ENCODE assay signal across 9 cellular contexts in the genomic region with DNA sequence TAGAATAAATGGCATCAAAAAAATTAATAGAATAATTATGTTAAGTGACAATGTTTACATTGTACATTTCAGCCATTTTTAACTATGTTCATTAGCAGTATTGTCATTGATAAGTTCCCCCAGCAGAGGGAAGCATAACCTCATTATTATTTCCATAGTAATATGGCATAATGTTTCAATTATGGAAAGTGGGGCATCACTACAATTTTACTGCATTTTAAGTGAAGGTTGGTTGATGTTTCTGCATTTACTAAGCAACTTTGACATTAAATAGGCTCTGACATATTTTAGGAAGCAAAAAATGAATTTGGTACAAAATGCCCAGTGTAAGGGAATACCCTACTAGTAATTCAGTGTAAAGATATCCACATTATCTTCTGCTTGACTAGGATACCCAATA.
DNase-seq lines count a peak whose midpoint lies in the region; ATAC-seq, FAIRE-seq and TF ChIP-seq lines count a peak whose summit lies in the region.
"Had no signal": no experiment of that assay in that cellular context is flagged by ENCODE, and none has a peak within 500 bp of the region (broad histone marks: within the 10 kb centered on the region; RNA-seq: fewer than 3 reads in every experiment).

No MANE protein-coding gene starts in this region.

- dilution Hi-C loops in endothelial cell of umbilical vein (cut with MboI; ENCODE audit: extremely low pct_ligation_motif_present, low sequenced_read_pairs): no loop called here

- FAIRE-seq in endothelial cell of umbilical vein (lab: Jason Lieb, UNC): no peak

- no TSS peak for BruUV-seq in endothelial cell of umbilical vein (replicated peaks; lab: Mats Ljungman, UMichigan)

- intact Hi-C loops in endothelial cell of umbilical vein (cut with micrococcal nuclease): loop anchor here (1.0 to 10.0 kb wide), 7 partner anchors 40 to 1488 kb away; no protein-coding TSS in a partner anchor
- intact Hi-C loops in activated CD4-positive, alpha-beta memory T cell treated with anti-CD3 and anti-CD28 coated beads for 36 hours (cut with micrococcal nuclease): loop anchor here (1.0 to 5.0 kb wide), 3 partner anchors 212 to 1047 kb away; no protein-coding TSS in a partner anchor

- H3K9me1 ChIP-seq in endothelial cell of umbilical vein (replicated peaks; ENCODE audit: control insufficient read depth, extremely low read depth, insufficient read depth, low read length): no peaks in the 10 kb centered on the region

- H3K79me2 ChIP-seq in endothelial cell of umbilical vein (ENCODE audit: control insufficient read depth, insufficient read depth, low read length): no peaks in the 10 kb centered on the region

- no peaks in the 10 kb centered on the region for H4K20me1 ChIP-seq in endothelial cell of umbilical vein (replicated peaks; ENCODE audit: control insufficient read depth, extremely low read depth, insufficient read depth, low read length)
- H4K20me1 ChIP-seq: BLaER1 treated with 17β-estradiol and CSF1 and Interleukin-3, amounts not matched to agents 10 nM and 100 nM had no signal

- H3K27me3 ChIP-seq in endothelial cell of umbilical vein (ENCODE audit: control insufficient read depth in 2 of 2, insufficient read depth in 2 of 2, low read length in 2 of 2): no peaks in the 10 kb centered on the region
- H3K27me3 ChIP-seq: BLaER1 treated with 17β-estradiol and CSF1 and Interleukin-3, amounts not matched to agents 10 nM and 100 nM had no signal

- H3K27me3 Mint-ChIP-seq in osteocyte (ENCODE audit: unreplicated experiment): no peaks in the 10 kb centered on the region
- no peaks in the 10 kb centered on the region for H3K27me3 Mint-ChIP-seq in activated CD4-positive, alpha-beta memory T cell treated with anti-CD3 and anti-CD28 coated beads for 36 hours

- H3K9me3 ChIP-seq in endothelial cell of umbilical vein (replicated peaks; ENCODE audit: control insufficient read depth, insufficient read depth, low read length): no peaks in the 10 kb centered on the region
- H3K9me3 ChIP-seq: BLaER1 treated with 17β-estradiol and CSF1 and Interleukin-3, amounts not matched to agents 10 nM and 100 nM had no signal

- H3K4me2 ChIP-seq in endothelial cell of umbilical vein (ENCODE audit: insufficient read depth, low read length): no peak overlapping the region
- H3K4me2 ChIP-seq: BLaER1 treated with 17β-estradiol and CSF1 and Interleukin-3, amounts not matched to agents 10 nM and 100 nM had no signal

- ATAC-seq in GM21360 (IDR thresholded peaks at IDR 0.05; ENCODE audit: unreplicated experiment) (peak; percentile 91), HG03469 (IDR thresholded peaks at IDR 0.05; ENCODE audit: unreplicated experiment) (peak; percentile 78)

- H2AFZ ChIP-seq in endothelial cell of umbilical vein (ENCODE audit: low read depth, low read length): no peak overlapping the region

- no peaks in the 10 kb centered on the region for H3K4me1 ChIP-seq in endothelial cell of umbilical vein (ENCODE audit: control insufficient read depth, extremely low read depth, insufficient read depth, low read length)

- H3K27ac Mint-ChIP-seq in osteocyte (ENCODE audit: unreplicated experiment): no peak overlapping the region
- no peak overlapping the region for H3K27ac Mint-ChIP-seq in activated CD4-positive, alpha-beta memory T cell treated with anti-CD3 and anti-CD28 coated beads for 36 hours

- H3K9ac ChIP-seq in endothelial cell of umbilical vein (replicated peaks; ENCODE audit: extremely low read depth, insufficient read depth, low read length): no peak overlapping the region
- H3K9ac ChIP-seq: BLaER1 treated with 17β-estradiol and CSF1 and Interleukin-3, amounts not matched to agents 10 nM and 100 nM had no signal

- no peaks in the 10 kb centered on the region for H3K9me3 Mint-ChIP-seq in osteocyte (ENCODE audit: unreplicated experiment)
- no peaks in the 10 kb centered on the region for H3K9me3 Mint-ChIP-seq in activated CD4-positive, alpha-beta memory T cell treated with anti-CD3 and anti-CD28 coated beads for 36 hours

- H3K4me3 Mint-ChIP-seq in osteocyte (ENCODE audit: unreplicated experiment): no peak overlapping the region
- no peak overlapping the region for H3K4me3 Mint-ChIP-seq in activated CD4-positive, alpha-beta memory T cell treated with anti-CD3 and anti-CD28 coated beads for 36 hours

- no peaks in the 10 kb centered on the region for H3K36me3 ChIP-seq in endothelial cell of umbilical vein (ENCODE audit: control insufficient read depth in 2 of 2, extremely low read depth in 1 of 2, insufficient read depth in 2 of 2, low read length in 2 of 2)
- H3K36me3 ChIP-seq: BLaER1 treated with 17β-estradiol and CSF1 and Interleukin-3, amounts not matched to agents 10 nM and 100 nM had no signal

- no peaks in the 10 kb centered on the region for H3K36me3 Mint-ChIP-seq in osteocyte (ENCODE audit: unreplicated experiment)
- no peaks in the 10 kb centered on the region for H3K36me3 Mint-ChIP-seq in activated CD4-positive, alpha-beta memory T cell treated with anti-CD3 and anti-CD28 coated beads for 36 hours

- CTCF ChIA-PET in endothelial cell of umbilical vein (lab: Charles Lee): interaction anchor here (0.9 to 4.5 kb wide), 3 partner anchors 213 to 1047 kb away, joined by 3 to 42 read pairs (median 25); no protein-coding TSS in a partner anchor
- CTCF ChIA-PET in activated CD4-positive, alpha-beta memory T cell treated with anti-CD3 and anti-CD28 coated beads for 36 hours (lab: Charles Lee): no interaction called here

- POLR2A ChIA-PET in endothelial cell of umbilical vein (lab: Charles Lee): no interaction called here
- POLR2A ChIA-PET in activated CD4-positive, alpha-beta memory T cell treated with anti-CD3 and anti-CD28 coated beads for 36 hours (lab: Charles Lee): no interaction called here

- H3K4me3 ChIP-seq in endothelial cell of umbilical vein (replicated peaks in 1 of 3; ENCODE audit: insufficient read depth in 1 of 3, low read depth in 1 of 3, low read length in 3 of 3): no peak overlapping the region
- H3K4me3 ChIP-seq: BLaER1 treated with 17β-estradiol and CSF1 and Interleukin-3, amounts not matched to agents 10 nM and 100 nM had no signal

- DNase-seq in DMS79 treated with DMSO at 0.1 percent for 48 hours (lab: John Stamatoyannopoulos, UW) (peak; percentile 25), DMS79 (lab: John Stamatoyannopoulos, UW) (no peak), OCI-M1 (lab: John Stamatoyannopoulos, UW) (peak; percentile 79), endothelial cell of umbilical vein (ENCODE audit: low read depth, low spot score) (peak; percentile 55), osteocyte (ENCODE audit: extremely low spot score, unreplicated experiment) (no peak)
- no peak for DNase-seq in activated CD4-positive, alpha-beta memory T cell treated with anti-CD3 and anti-CD28 coated beads for 36 hours

- H3K27ac ChIP-seq in endothelial cell of umbilical vein (ENCODE audit: insufficient read depth, low read depth, low read length): no peak overlapping the region

- TF ChIP-seq CTCF in endothelial cell of umbilical vein (IDR thresholded peaks at IDR 0.05; ENCODE audit: extremely low read depth in 1 of 2, insufficient read depth in 1 of 2, low read depth in 1 of 2, low read length in 2 of 2): peak; percentile 23 to 30
- peak; percentile 73 for TF ChIP-seq CTCF in osteocyte (IDR thresholded peaks at IDR 0.05)

- peaks cover 8% of the 10 kb centered on the region for H3K4me1 Mint-ChIP-seq in osteocyte (ENCODE audit: unreplicated experiment)
- no peaks in the 10 kb centered on the region for H3K4me1 Mint-ChIP-seq in activated CD4-positive, alpha-beta memory T cell treated with anti-CD3 and anti-CD28 coated beads for 36 hours (ENCODE audit: low read depth)

- no peak for TF ChIP-seq POLR2A in endothelial cell of umbilical vein (IDR thresholded peaks at IDR 0.05; ENCODE audit: low read depth, low read length)

TF ChIP-seq in endothelial cell of umbilical vein, 7 proteins besides CTCF, POLR2A, EP300 and RAD21:
- TF ChIP-seq JUN (IDR thresholded peaks at IDR 0.05; ENCODE audit: borderline replicate concordance, insufficient read depth, insufficient read length, low read depth): no peak
- no peak for TF ChIP-seq EZH2 (IDR thresholded peaks at IDR 0.05; ENCODE audit: borderline replicate concordance, low read depth, low read length, severe bottlenecking)
- no peak for TF ChIP-seq MYC (IDR thresholded peaks at IDR 0.05; ENCODE audit: low read depth, low read length)
- TF ChIP-seq, protein P1, sequence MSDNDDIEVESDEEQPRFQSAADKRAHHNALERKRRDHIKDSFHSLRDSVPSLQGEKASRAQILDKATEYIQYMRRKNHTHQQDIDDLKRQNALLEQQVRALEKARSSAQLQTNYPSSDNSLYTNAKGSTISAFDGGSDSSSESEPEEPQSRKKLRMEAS (IDR thresholded peaks at IDR 0.05; ENCODE audit: insufficient read depth, insufficient read length): no peak
- TF ChIP-seq GATA2 (IDR thresholded peaks at IDR 0.05; ENCODE audit: insufficient read depth, insufficient read length, low read depth, low read length): no peak
- no peak for TF ChIP-seq POLR2AphosphoS5 (IDR thresholded peaks at IDR 0.05; ENCODE audit: insufficient read depth, low read depth, low read length)
- no peak for TF ChIP-seq FOS (IDR thresholded peaks at IDR 0.05; ENCODE audit: borderline replicate concordance, insufficient read depth, low read length)

Comparison
In these comparisons a context has a peak if more than half of its experiments do, and no peak if none do; other contexts are left out.
1. DNase-seq: peak in DMS79 treated with DMSO at 0.1 percent for 48 hours (single experiment), OCI-M1 (single experiment) and endothelial cell of umbilical vein (single experiment); none in DMS79 (single experiment), osteocyte (single experiment) and activated CD4-positive, alpha-beta memory T cell treated with anti-CD3 and anti-CD28 coated beads for 36 hours (single experiment).